ENCODE assay signal across 9 cellular contexts in genomic region chr20:45813489-45813888, GRCh38. TPM values are rescaled to one million over a fixed set of nuclear protein-coding genes. Genes with fewer than 3 reads are reported as not detected.
DNase-seq lines count a peak whose midpoint lies in the region; ATAC-seq, FAIRE-seq and TF ChIP-seq lines count a peak whose summit lies in the region.
"Had no signal": no experiment of that assay in that cellular context is flagged by ENCODE, and none has a peak within 500 bp of the region (broad histone marks: within the 10 kb centered on the region; RNA-seq: fewer than 3 reads in every experiment).

No MANE protein-coding gene starts in this region.

- H3K9me3 ChIP-seq in Panc1 (ENCODE audit: control insufficient read depth, insufficient read depth, low read depth, low read length), result no peaks in the 10 kb centered on the region
- no peaks in the 10 kb centered on the region for H3K9me3 ChIP-seq in endothelial cell of umbilical vein (replicated peaks; ENCODE audit: control insufficient read depth, insufficient read depth, low read length)
- H3K9me3 ChIP-seq: uterus had no signal

- POLR2A ChIA-PET in Panc1 (lab: Charles Lee) (interaction anchor here (0.6 kb wide), 1 partner anchor 15 kb away, joined by 3 read pairs; no protein-coding TSS in a partner anchor), endothelial cell of umbilical vein (lab: Charles Lee) (no interaction called here), GM10248 (lab: Yijun Ruan, JAX) (interaction anchor here (1.2 kb wide), 1 partner anchor 17 kb away, joined by 3 read pairs; no protein-coding TSS in a partner anchor)

- peak overlapping the region; percentile 76 for H2AFZ ChIP-seq in endothelial cell of umbilical vein (ENCODE audit: low read depth, low read length)

- no peak for FAIRE-seq in endothelial cell of umbilical vein (lab: Jason Lieb, UNC)

- no peak for TF ChIP-seq POLR2A in endothelial cell of umbilical vein (IDR thresholded peaks at IDR 0.05; ENCODE audit: low read depth, low read length)

- in situ Hi-C loops in Panc1 (cut with HindIII; ENCODE audit: low pct_unique_long_range_greater_than_20kb, low sequenced_read_pairs), result no loop called here

- H4K20me1 ChIP-seq in endothelial cell of umbilical vein (replicated peaks; ENCODE audit: control insufficient read depth, extremely low read depth, insufficient read depth, low read length), result no peaks in the 10 kb centered on the region

- TF ChIP-seq CTCF in Panc1 (IDR thresholded peaks at IDR 0.05) (no peak), endothelial cell of umbilical vein (IDR thresholded peaks at IDR 0.05; ENCODE audit: extremely low read depth in 1 of 2, insufficient read depth in 1 of 2, low read depth in 1 of 2, low read length in 2 of 2) (no peak), retinal pigment epithelial cell (conservative IDR thresholded peaks at IDR 0.05; ENCODE audit: low read depth, low read length) (no peak), GM10248 (IDR thresholded peaks at IDR 0.05; ENCODE audit: control extremely low read depth, extremely low read depth, low read depth, missing control alignments) (no peak)

- H3K4me1 Mint-ChIP-seq in T-helper 2 cell treated with Interferon-gamma antibody and Interleukin-4, amounts not matched to agents 5 μg/mL and 100 μg/mL, for 36 hours (ENCODE audit: low read depth), result peaks cover 29% of the 10 kb centered on the region

- H3K36me3 ChIP-seq in Panc1 (ENCODE audit: control insufficient read depth, insufficient read depth, low read length), result peaks cover 11% of the 10 kb centered on the region
- H3K36me3 ChIP-seq in endothelial cell of umbilical vein (ENCODE audit: control insufficient read depth in 2 of 2, extremely low read depth in 1 of 2, insufficient read depth in 2 of 2, low read length in 2 of 2), result peaks cover 3 to 10% of the 10 kb centered on the region in 2 experiments
- H3K36me3 ChIP-seq: uterus had no signal

- peaks cover 25% of the 10 kb centered on the region for H3K79me2 ChIP-seq in endothelial cell of umbilical vein (ENCODE audit: control insufficient read depth, insufficient read depth, low read length)

- H3K4me3 Mint-ChIP-seq in T-helper 2 cell treated with Interferon-gamma antibody and Interleukin-4, amounts not matched to agents 5 μg/mL and 100 μg/mL, for 36 hours, result peak overlapping the region; percentile 98

- peak overlapping the region; percentile 78 for H3K9ac ChIP-seq in endothelial cell of umbilical vein (replicated peaks; ENCODE audit: extremely low read depth, insufficient read depth, low read length)

- H3K9me3 Mint-ChIP-seq in T-helper 2 cell treated with Interferon-gamma antibody and Interleukin-4, amounts not matched to agents 5 μg/mL and 100 μg/mL, for 36 hours, result no peaks in the 10 kb centered on the region

- BruUV-seq in Panc1 (replicated peaks; lab: Mats Ljungman, UMichigan) (TSS peak; percentile 90), endothelial cell of umbilical vein (replicated peaks; lab: Mats Ljungman, UMichigan) (no TSS peak)

- no peaks in the 10 kb centered on the region for H3K9me1 ChIP-seq in endothelial cell of umbilical vein (replicated peaks; ENCODE audit: control insufficient read depth, extremely low read depth, insufficient read depth, low read length)

- H3K4me3 ChIP-seq in Panc1 (ENCODE audit: low read depth in 2 of 2, low read length in 2 of 2) (peak overlapping the region; percentile 61 to 79), endothelial cell of umbilical vein (replicated peaks in 1 of 3; ENCODE audit: insufficient read depth in 1 of 3, low read depth in 1 of 3, low read length in 3 of 3) (peak overlapping the region; percentile 59 to 96 (median 90)), retinal pigment epithelial cell (ENCODE audit: low read length) (peak overlapping the region; percentile 84)

- ATAC-seq in Panc1, result no peak
- no peak for ATAC-seq in activated CD4-positive, CD25-positive, alpha-beta regulatory T cell treated with anti-CD3 and anti-CD28 coated beads, Interleukin-2, amount 50 U/mL, for 24 hours

- CTCF ChIA-PET in Panc1 (lab: Charles Lee) (interaction anchor here (0.6 kb wide), 1 partner anchor 157 kb away, joined by 3 read pairs; no protein-coding TSS in a partner anchor), endothelial cell of umbilical vein (lab: Charles Lee) (interaction anchor here (1.0 to 2.9 kb wide), 5 partner anchors 8 to 156 kb away, joined by 3 to 12 read pairs (median 5); no protein-coding TSS in a partner anchor), GM10248 (lab: Yijun Ruan, JAX) (interaction anchor here (0.5 to 2.2 kb wide), 4 partner anchors 13 to 440 kb away, joined by 3 to 7 read pairs (median 3); no protein-coding TSS in a partner anchor)

- H3K27ac ChIP-seq in Panc1 (ENCODE audit: low read length), result peak overlapping the region; percentile 97
- H3K27ac ChIP-seq in endothelial cell of umbilical vein (ENCODE audit: insufficient read depth, low read depth, low read length), result peak overlapping the region; percentile 41
- H3K27ac ChIP-seq: uterus had no signal

- peak overlapping the region; percentile 91 for H3K4me2 ChIP-seq in endothelial cell of umbilical vein (ENCODE audit: insufficient read depth, low read length)

- H3K27me3 ChIP-seq in Panc1 (ENCODE audit: control insufficient read depth, insufficient read depth, low read length) (no peaks in the 10 kb centered on the region), endothelial cell of umbilical vein (ENCODE audit: control insufficient read depth in 2 of 2, insufficient read depth in 2 of 2, low read length in 2 of 2) (no peaks in the 10 kb centered on the region)
- H3K27me3 ChIP-seq: uterus had no signal

- H3K27ac Mint-ChIP-seq in T-helper 2 cell treated with Interferon-gamma antibody and Interleukin-4, amounts not matched to agents 5 μg/mL and 100 μg/mL, for 36 hours, result peak overlapping the region; percentile 85

- dilution Hi-C loops in endothelial cell of umbilical vein (cut with MboI; ENCODE audit: extremely low pct_ligation_motif_present, low sequenced_read_pairs), result no loop called here

- H3K4me1 ChIP-seq in Panc1 (ENCODE audit: control insufficient read depth, insufficient read depth, low read length), result peaks cover 40% of the 10 kb centered on the region
- peaks cover 17% of the 10 kb centered on the region for H3K4me1 ChIP-seq in endothelial cell of umbilical vein (ENCODE audit: control insufficient read depth, extremely low read depth, insufficient read depth, low read length)
- H3K4me1 ChIP-seq: uterus had no signal

- no peak for DNase-seq in T-helper 2 cell treated with Interferon-gamma antibody and Interleukin-4, amounts not matched to agents 5 μg/mL and 100 μg/mL, for 36 hours (ENCODE audit: low spot score)
- no peak for DNase-seq in T-helper 2 cell
- DNase-seq in Panc1 (ENCODE audit: low read depth, low spot score), result no peak
- DNase-seq in endothelial cell of umbilical vein (ENCODE audit: low read depth, low spot score), result no peak
- no peak for DNase-seq in retinal pigment epithelial cell (ENCODE audit: low read depth)
- no peak for DNase-seq in iPS-NIHi11 (ENCODE audit: low spot score)
- DNase-seq in GM10248 (ENCODE audit: extremely low spot score), result no peak
- DNase-seq: uterus had no signal

- intact Hi-C loops in Panc1 (cut with micrococcal nuclease; ENCODE audit: unreplicated experiment) (no loop called here), endothelial cell of umbilical vein (cut with micrococcal nuclease) (loop anchor here (10.0 kb wide), 2 partner anchors 271 to 551 kb away; partner anchors contain the start of gene NCOA5)

- no peaks in the 10 kb centered on the region for H3K27me3 Mint-ChIP-seq in T-helper 2 cell treated with Interferon-gamma antibody and Interleukin-4, amounts not matched to agents 5 μg/mL and 100 μg/mL, for 36 hours (ENCODE audit: low read depth)

- peaks cover 61% of the 10 kb centered on the region for H3K36me3 Mint-ChIP-seq in T-helper 2 cell treated with Interferon-gamma antibody and Interleukin-4, amounts not matched to agents 5 μg/mL and 100 μg/mL, for 36 hours (ENCODE audit: low read depth)

RNA-seq across cellular contexts. Expression of gene UBE2C, which starts 1.0 kb away (rescaled TPM):
- total RNA-seq in Panc1 (2021; ENCODE audit: unreplicated experiment) (173 TPM), endothelial cell of umbilical vein (108 and 129 TPM in 2 replicates)
- polyA plus RNA-seq in Panc1 (2012; ENCODE audit: insufficient read length), result 116 TPM
- polyA plus RNA-seq in endothelial cell of umbilical vein, result 130 and 135 TPM in 2 replicates
- 144 and 179 TPM in 2 replicates for polyA plus RNA-seq in endothelial cell of umbilical vein (2011; cell fraction: cytosol; rRNA removed)
- polyA plus RNA-seq in endothelial cell of umbilical vein (2011; cell fraction: nucleus; rRNA removed), result 59.1 and 60.1 TPM in 2 replicates
- polyA plus RNA-seq in endothelial cell of umbilical vein (2012), result 62.6 and 120 TPM in 2 replicates
- 34.7 and 40.8 TPM in 2 replicates for polyA minus RNA-seq in endothelial cell of umbilical vein
- polyA minus RNA-seq in endothelial cell of umbilical vein (2011; cell fraction: cytosol; rRNA and poly(A)+ RNA removed), result 96.0 TPM
- polyA minus RNA-seq in endothelial cell of umbilical vein (2011; cell fraction: nucleus; rRNA and poly(A)+ RNA removed), result 16.3 and 25.2 TPM in 2 replicates

RNA-seq across cellular contexts. Expression of gene TNNC2, which starts 13.6 kb away (rescaled TPM):
- 0.26 TPM for total RNA-seq in Panc1 (2021; ENCODE audit: unreplicated experiment)
- polyA plus RNA-seq in Panc1 (2012; ENCODE audit: insufficient read length), result 0.50 TPM
- total RNA-seq in endothelial cell of umbilical vein, result not detected in 2 replicates
- 0.19 and 0.26 TPM in 2 replicates for polyA plus RNA-seq in endothelial cell of umbilical vein
- polyA plus RNA-seq in endothelial cell of umbilical vein (2011; cell fraction: cytosol; rRNA removed), result 0.16 and 0.22 TPM in 2 replicates
- polyA plus RNA-seq in endothelial cell of umbilical vein (2011; cell fraction: nucleus; rRNA removed), result 0.76 and 1.1 TPM in 2 replicates
- polyA plus RNA-seq in endothelial cell of umbilical vein (2012), result not detected in 2 replicates
- not detected in 2 replicates for polyA minus RNA-seq in endothelial cell of umbilical vein
- polyA minus RNA-seq in endothelial cell of umbilical vein (2011; cell fraction: cytosol; rRNA and poly(A)+ RNA removed), result not detected
- polyA minus RNA-seq in endothelial cell of umbilical vein (2011; cell fraction: nucleus; rRNA and poly(A)+ RNA removed), result not detected in 2 replicates

RNA-seq across cellular contexts. Expression of gene SNX21, which starts 20.1 kb away (rescaled TPM):
- total RNA-seq in Panc1 (2021; ENCODE audit: unreplicated experiment), result 25.7 TPM
- 46.1 TPM for polyA plus RNA-seq in Panc1 (2012; ENCODE audit: insufficient read length)
- 11.9 and 14.9 TPM in 2 replicates for total RNA-seq in endothelial cell of umbilical vein
- 11.6 and 14.8 TPM in 2 replicates for polyA plus RNA-seq in endothelial cell of umbilical vein
- polyA plus RNA-seq in endothelial cell of umbilical vein (2011; cell fraction: cytosol; rRNA removed), result 7.3 and 9.8 TPM in 2 replicates
- polyA plus RNA-seq in endothelial cell of umbilical vein (2011; cell fraction: nucleus; rRNA removed), result 12.0 and 14.0 TPM in 2 replicates
- polyA plus RNA-seq in endothelial cell of umbilical vein (2012), result 7.8 and 9.5 TPM in 2 replicates
- polyA minus RNA-seq in endothelial cell of umbilical vein, result 4.9 and 7.1 TPM in 2 replicates
- polyA minus RNA-seq in endothelial cell of umbilical vein (2011; cell fraction: cytosol; rRNA and poly(A)+ RNA removed), result 4.9 TPM
- polyA minus RNA-seq in endothelial cell of umbilical vein (2011; cell fraction: nucleus; rRNA and poly(A)+ RNA removed), result 5.7 and 9.9 TPM in 2 replicates

RNA-seq across cellular contexts. Expression of gene DNTTIP1, which starts 21.7 kb away (rescaled TPM):
- total RNA-seq in Panc1 (2021; ENCODE audit: unreplicated experiment), result 48.8 TPM
- 92.5 TPM for polyA plus RNA-seq in Panc1 (2012; ENCODE audit: insufficient read length)
- total RNA-seq in endothelial cell of umbilical vein, result 31.9 and 33.7 TPM in 2 replicates
- 38.4 and 40.5 TPM in 2 replicates for polyA plus RNA-seq in endothelial cell of umbilical vein
- polyA plus RNA-seq in endothelial cell of umbilical vein (2011; cell fraction: cytosol; rRNA removed), result 58.7 and 59.8 TPM in 2 replicates
- polyA plus RNA-seq in endothelial cell of umbilical vein (2011; cell fraction: nucleus; rRNA removed), result 30.0 and 30.5 TPM in 2 replicates
- polyA plus RNA-seq in endothelial cell of umbilical vein (2012), result 37.7 and 37.9 TPM in 2 replicates
- 15.7 and 26.0 TPM in 2 replicates for polyA minus RNA-seq in endothelial cell of umbilical vein
- polyA minus RNA-seq in endothelial cell of umbilical vein (2011; cell fraction: cytosol; rRNA and poly(A)+ RNA removed), result 27.0 TPM
- 7.4 and 8.7 TPM in 2 replicates for polyA minus RNA-seq in endothelial cell of umbilical vein (2011; cell fraction: nucleus; rRNA and poly(A)+ RNA removed)

RNA-seq across cellular contexts. Expression of gene WFDC3, which starts 21.8 kb away (rescaled TPM):
- total RNA-seq in Panc1 (2021; ENCODE audit: unreplicated experiment), result 1.1 TPM
- 0.67 TPM for polyA plus RNA-seq in Panc1 (2012; ENCODE audit: insufficient read length)
- not detected in 2 replicates for total RNA-seq in endothelial cell of umbilical vein
- 0.39 TPM in 1 of 2 replicates, not detected in the other for polyA plus RNA-seq in endothelial cell of umbilical vein
- 0.13 and 0.21 TPM in 2 replicates for polyA plus RNA-seq in endothelial cell of umbilical vein (2011; cell fraction: cytosol; rRNA removed)
- not detected in 2 replicates for polyA plus RNA-seq in endothelial cell of umbilical vein (2011; cell fraction: nucleus; rRNA removed)
- polyA plus RNA-seq in endothelial cell of umbilical vein (2012), result not detected in 2 replicates
- polyA minus RNA-seq in endothelial cell of umbilical vein, result not detected in 2 replicates
- not detected for polyA minus RNA-seq in endothelial cell of umbilical vein (2011; cell fraction: cytosol; rRNA and poly(A)+ RNA removed)
- not detected in 2 replicates for polyA minus RNA-seq in endothelial cell of umbilical vein (2011; cell fraction: nucleus; rRNA and poly(A)+ RNA removed)
